In genomic region chr19:5062195-5062594, GRCh38 we compare ENCODE assay signal across 15 cellular contexts.
DNase-seq lines count a peak whose midpoint lies in the region; ATAC-seq and TF ChIP-seq lines count a peak whose summit lies in the region.
"Had no signal": no experiment of that assay in that cellular context is flagged by ENCODE, and none has a peak within 500 bp of the region (broad histone marks: within the 10 kb centered on the region; RNA-seq: fewer than 3 reads in every experiment).

No MANE protein-coding gene starts in this region.

- H3K9me3 ChIP-seq in right atrium auricular region, result peaks cover 0 to 6% of the 10 kb centered on the region in 2 donors
- peaks cover 0 to 16% (median 0%) of the 10 kb centered on the region in 12 donors for H3K9me3 ChIP-seq in heart left ventricle
- H3K9me3 ChIP-seq in gastrocnemius medialis, result no peaks in the 10 kb centered on the region
- H3K9me3 ChIP-seq: A549, Caco-2 had no signal

- CTCF ChIA-PET in RWPE1 (lab: Yijun Ruan, JAX), result no interaction called here

- no peaks in the 10 kb centered on the region for H3K4me1 Mint-ChIP-seq in endothelial cell (ENCODE audit: unreplicated experiment)

- H3K4me1 ChIP-seq in right atrium auricular region, result peaks cover 0 to 32% of the 10 kb centered on the region in 2 donors
- peaks cover 0 to 8% (median 0%) of the 10 kb centered on the region in 12 donors for H3K4me1 ChIP-seq in heart left ventricle
- peaks cover 8 to 20% of the 10 kb centered on the region in 2 donors for H3K4me1 ChIP-seq in gastrocnemius medialis
- H3K4me1 ChIP-seq: A549, Caco-2 had no signal

- peaks cover 29% of the 10 kb centered on the region for H3K36me3 Mint-ChIP-seq in endothelial cell (ENCODE audit: low read depth, unreplicated experiment)

- in situ Hi-C loops in gastrocnemius medialis (cut with MboI; ENCODE audit: low sequenced_read_pairs in 4 of 4), result loop anchor here in 1 of 4 donors (25.0 kb wide), 1 partner anchor 525 kb away; no protein-coding TSS in a partner anchor

- TF ChIP-seq CTCF in right atrium auricular region (IDR thresholded peaks at IDR 0.05), result no peak
- no peak for TF ChIP-seq CTCF in heart left ventricle (IDR thresholded peaks at IDR 0.05)
- TF ChIP-seq CTCF in RWPE1 (conservative IDR thresholded peaks at IDR 0.05; ENCODE audit: low read depth), result no peak
- TF ChIP-seq CTCF in endothelial cell (IDR thresholded peaks at IDR 0.05; ENCODE audit: unreplicated experiment), result no peak
- TF ChIP-seq CTCF in gastrocnemius medialis (IDR thresholded peaks at IDR 0.05 in 4 of 5, conservative IDR thresholded peaks at IDR 0.05 in 1 of 5), result no peak

- DNase-seq in right atrium auricular region (ENCODE audit: low spot score) (no peak), heart left ventricle (no peak), RWPE1 (ENCODE audit: low spot score) (no peak), endothelial cell (ENCODE audit: low spot score) (no peak), gastrocnemius medialis (no peak), NCI-H510A (lab: John Stamatoyannopoulos, UW) (no peak)
- DNase-seq in activated CD8-positive, alpha-beta memory T cell treated with anti-CD3 and anti-CD28 coated beads, Interleukin-2, amount 50 U/mL, for 4 hours, result no peak
- DNase-seq: AML-193; Caco-2; CD4-positive, alpha-beta T cell; H7 had no signal

- no peak overlapping the region for H3K27ac Mint-ChIP-seq in endothelial cell (ENCODE audit: unreplicated experiment)
- H3K27ac Mint-ChIP-seq: CD4-positive, alpha-beta T cell; GM23338 had no signal

- TF ChIP-seq POLR2A in heart left ventricle (IDR thresholded peaks at IDR 0.05) (no peak), gastrocnemius medialis (IDR thresholded peaks at IDR 0.05) (no peak)

- H3K4me3 Mint-ChIP-seq in endothelial cell (ENCODE audit: unreplicated experiment), result peak overlapping the region; percentile 44
- H3K4me3 Mint-ChIP-seq: CD4-positive, alpha-beta T cell; GM23338 had no signal

- no peaks in the 10 kb centered on the region for H3K27me3 ChIP-seq in right atrium auricular region
- no peaks in the 10 kb centered on the region for H3K27me3 ChIP-seq in heart left ventricle
- no peaks in the 10 kb centered on the region for H3K27me3 ChIP-seq in gastrocnemius medialis

- H3K27ac ChIP-seq in right atrium auricular region (peak overlapping the region; percentile 26 to 83), heart left ventricle (no peak overlapping the region), RWPE1 (peak overlapping the region; percentile 15; the same call in 1 of the 2 replicates), gastrocnemius medialis (peak overlapping the region; percentile 83 to 93 (median 90))
- H3K27ac ChIP-seq: 22Rv1, A549, C4-2B had no signal

- peaks cover 5% of the 10 kb centered on the region for H3K9me3 Mint-ChIP-seq in endothelial cell (ENCODE audit: unreplicated experiment)
- H3K9me3 Mint-ChIP-seq: CD4-positive, alpha-beta T cell had no signal

- H3K27me3 Mint-ChIP-seq in endothelial cell (ENCODE audit: unreplicated experiment), result peaks cover 7% of the 10 kb centered on the region
- H3K27me3 Mint-ChIP-seq: CD4-positive, alpha-beta T cell had no signal

- H3K36me3 ChIP-seq in right atrium auricular region (peaks cover 5% of the 10 kb centered on the region), heart left ventricle (peaks cover 0 to 51% (median 28%) of the 10 kb centered on the region in 9 donors), gastrocnemius medialis (peaks cover 0 to 22% of the 10 kb centered on the region in 2 donors)

- intact Hi-C loops in heart left ventricle (cut with DNase I), result no loop called here
- intact Hi-C loops in gastrocnemius medialis (cut with DNase I; ENCODE audit: low total_unique reads), result no loop called here

- H3K4me3 ChIP-seq in right atrium auricular region (no peak overlapping the region), heart left ventricle (no peak overlapping the region), gastrocnemius medialis (no peak overlapping the region)
- H3K4me3 ChIP-seq: A549, GM23338 had no signal

- ATAC-seq in heart left ventricle (no peak), gastrocnemius medialis (no peak)
- ATAC-seq: A549, GM23338 had no signal

- 90 to 96% (median 93%) methylated on average over 9 of the region's 9 CpGs for WGBS in heart left ventricle, 4 donors

- POLR2A ChIA-PET in RWPE1 (lab: Yijun Ruan, JAX; ENCODE audit: low non-redundant PET), result interaction anchor here (0.6 kb wide), 1 partner anchor 376 kb away, joined by 4 read pairs; no protein-coding TSS in a partner anchor

Comparison
In these comparisons a context has a peak if more than half of its experiments do, and no peak if none do; other contexts are left out.
1. H3K27ac ChIP-seq: peak in right atrium auricular region (2 of 2), RWPE1 (single experiment) and gastrocnemius medialis (4 of 4); none in heart left ventricle (0 of 12).